1 cellular context compared by ENCODE assay signal in the genomic region with DNA sequence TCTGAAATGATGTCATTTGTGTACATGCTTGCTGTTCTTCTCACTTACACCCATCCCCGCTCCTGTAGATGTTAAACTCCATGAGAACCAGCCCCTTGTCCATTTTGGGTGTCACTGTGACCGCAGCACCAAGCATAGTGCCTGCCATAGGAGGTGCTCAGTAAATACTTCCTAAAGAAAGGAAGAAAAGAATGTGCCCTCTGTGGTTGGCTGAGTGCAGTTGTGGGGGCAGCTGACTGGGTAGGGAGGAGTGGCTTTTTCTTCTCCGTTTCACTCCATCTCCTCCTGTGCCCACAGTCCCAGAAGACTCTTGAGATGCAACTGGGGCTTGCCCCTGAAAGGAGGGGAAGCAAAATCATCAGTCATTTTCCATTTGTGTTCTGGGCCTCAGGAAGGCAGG.
TF ChIP-seq lines count a peak whose summit lies in the region.

No MANE protein-coding gene starts in this region.

TF ChIP-seq in GM12878, 131 proteins besides CTCF, POLR2A, EP300 and RAD21 (continued from another document and continues in another):
- TF ChIP-seq, protein P1, sequence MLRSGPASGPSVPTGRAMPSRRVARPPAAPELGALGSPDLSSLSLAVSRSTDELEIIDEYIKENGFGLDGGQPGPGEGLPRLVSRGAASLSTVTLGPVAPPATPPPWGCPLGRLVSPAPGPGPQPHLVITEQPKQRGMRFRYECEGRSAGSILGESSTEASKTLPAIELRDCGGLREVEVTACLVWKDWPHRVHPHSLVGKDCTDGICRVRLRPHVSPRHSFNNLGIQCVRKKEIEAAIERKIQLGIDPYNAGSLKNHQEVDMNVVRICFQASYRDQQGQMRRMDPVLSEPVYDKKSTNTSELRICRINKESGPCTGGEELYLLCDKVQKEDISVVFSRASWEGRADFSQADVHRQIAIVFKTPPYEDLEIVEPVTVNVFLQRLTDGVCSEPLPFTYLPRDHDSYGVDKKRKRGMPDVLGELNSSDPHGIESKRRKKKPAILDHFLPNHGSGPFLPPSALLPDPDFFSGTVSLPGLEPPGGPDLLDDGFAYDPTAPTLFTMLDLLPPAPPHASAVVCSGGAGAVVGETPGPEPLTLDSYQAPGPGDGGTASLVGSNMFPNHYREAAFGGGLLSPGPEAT (IDR thresholded peaks at IDR 0.05; ENCODE audit: low read depth) = 0 out of 2 replicates have a peak, but pooled peaks have one; percentile 24
- no peak for TF ChIP-seq CHD2 (IDR thresholded peaks at IDR 0.05; ENCODE audit: borderline replicate concordance, low read depth, low read length)
- TF ChIP-seq, protein P2, sequence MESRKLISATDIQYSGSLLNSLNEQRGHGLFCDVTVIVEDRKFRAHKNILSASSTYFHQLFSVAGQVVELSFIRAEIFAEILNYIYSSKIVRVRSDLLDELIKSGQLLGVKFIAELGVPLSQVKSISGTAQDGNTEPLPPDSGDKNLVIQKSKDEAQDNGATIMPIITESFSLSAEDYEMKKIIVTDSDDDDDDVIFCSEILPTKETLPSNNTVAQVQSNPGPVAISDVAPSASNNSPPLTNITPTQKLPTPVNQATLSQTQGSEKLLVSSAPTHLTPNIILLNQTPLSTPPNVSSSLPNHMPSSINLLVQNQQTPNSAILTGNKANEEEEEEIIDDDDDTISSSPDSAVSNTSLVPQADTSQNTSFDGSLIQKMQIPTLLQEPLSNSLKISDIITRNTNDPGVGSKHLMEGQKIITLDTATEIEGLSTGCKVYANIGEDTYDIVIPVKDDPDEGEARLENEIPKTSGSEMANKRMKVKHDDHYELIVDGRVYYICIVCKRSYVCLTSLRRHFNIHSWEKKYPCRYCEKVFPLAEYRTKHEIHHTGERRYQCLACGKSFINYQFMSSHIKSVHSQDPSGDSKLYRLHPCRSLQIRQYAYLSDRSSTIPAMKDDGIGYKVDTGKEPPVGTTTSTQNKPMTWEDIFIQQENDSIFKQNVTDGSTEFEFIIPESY (IDR thresholded peaks at IDR 0.05) = no peak
- TF ChIP-seq ASH2L (IDR thresholded peaks at IDR 0.05; ENCODE audit: borderline replicate concordance, low read depth) = no peak
- TF ChIP-seq, protein P3, sequence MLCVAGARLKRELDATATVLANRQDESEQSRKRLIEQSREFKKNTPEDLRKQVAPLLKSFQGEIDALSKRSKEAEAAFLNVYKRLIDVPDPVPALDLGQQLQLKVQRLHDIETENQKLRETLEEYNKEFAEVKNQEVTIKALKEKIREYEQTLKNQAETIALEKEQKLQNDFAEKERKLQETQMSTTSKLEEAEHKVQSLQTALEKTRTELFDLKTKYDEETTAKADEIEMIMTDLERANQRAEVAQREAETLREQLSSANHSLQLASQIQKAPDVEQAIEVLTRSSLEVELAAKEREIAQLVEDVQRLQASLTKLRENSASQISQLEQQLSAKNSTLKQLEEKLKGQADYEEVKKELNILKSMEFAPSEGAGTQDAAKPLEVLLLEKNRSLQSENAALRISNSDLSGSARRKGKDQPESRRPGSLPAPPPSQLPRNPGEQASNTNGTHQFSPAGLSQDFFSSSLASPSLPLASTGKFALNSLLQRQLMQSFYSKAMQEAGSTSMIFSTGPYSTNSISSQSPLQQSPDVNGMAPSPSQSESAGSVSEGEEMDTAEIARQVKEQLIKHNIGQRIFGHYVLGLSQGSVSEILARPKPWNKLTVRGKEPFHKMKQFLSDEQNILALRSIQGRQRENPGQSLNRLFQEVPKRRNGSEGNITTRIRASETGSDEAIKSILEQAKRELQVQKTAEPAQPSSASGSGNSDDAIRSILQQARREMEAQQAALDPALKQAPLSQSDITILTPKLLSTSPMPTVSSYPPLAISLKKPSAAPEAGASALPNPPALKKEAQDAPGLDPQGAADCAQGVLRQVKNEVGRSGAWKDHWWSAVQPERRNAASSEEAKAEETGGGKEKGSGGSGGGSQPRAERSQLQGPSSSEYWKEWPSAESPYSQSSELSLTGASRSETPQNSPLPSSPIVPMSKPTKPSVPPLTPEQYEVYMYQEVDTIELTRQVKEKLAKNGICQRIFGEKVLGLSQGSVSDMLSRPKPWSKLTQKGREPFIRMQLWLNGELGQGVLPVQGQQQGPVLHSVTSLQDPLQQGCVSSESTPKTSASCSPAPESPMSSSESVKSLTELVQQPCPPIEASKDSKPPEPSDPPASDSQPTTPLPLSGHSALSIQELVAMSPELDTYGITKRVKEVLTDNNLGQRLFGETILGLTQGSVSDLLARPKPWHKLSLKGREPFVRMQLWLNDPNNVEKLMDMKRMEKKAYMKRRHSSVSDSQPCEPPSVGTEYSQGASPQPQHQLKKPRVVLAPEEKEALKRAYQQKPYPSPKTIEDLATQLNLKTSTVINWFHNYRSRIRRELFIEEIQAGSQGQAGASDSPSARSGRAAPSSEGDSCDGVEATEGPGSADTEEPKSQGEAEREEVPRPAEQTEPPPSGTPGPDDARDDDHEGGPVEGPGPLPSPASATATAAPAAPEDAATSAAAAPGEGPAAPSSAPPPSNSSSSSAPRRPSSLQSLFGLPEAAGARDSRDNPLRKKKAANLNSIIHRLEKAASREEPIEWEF (IDR thresholded peaks at IDR 0.05; ENCODE audit: insufficient replicate concordance, low read depth, low read length) = no peak
- TF ChIP-seq YBX1 (IDR thresholded peaks at IDR 0.05) = no peak
- TF ChIP-seq YY1 (IDR thresholded peaks at IDR 0.05; ENCODE audit: low read depth, low read length) = no peak
- 0 out of 2 replicates have a peak, but pooled peaks have one; percentile 29 for TF ChIP-seq DPF2 (IDR thresholded peaks at IDR 0.05)
- TF ChIP-seq CREM (IDR thresholded peaks at IDR 0.05; ENCODE audit: low read depth) = no peak
- TF ChIP-seq, protein P4, sequence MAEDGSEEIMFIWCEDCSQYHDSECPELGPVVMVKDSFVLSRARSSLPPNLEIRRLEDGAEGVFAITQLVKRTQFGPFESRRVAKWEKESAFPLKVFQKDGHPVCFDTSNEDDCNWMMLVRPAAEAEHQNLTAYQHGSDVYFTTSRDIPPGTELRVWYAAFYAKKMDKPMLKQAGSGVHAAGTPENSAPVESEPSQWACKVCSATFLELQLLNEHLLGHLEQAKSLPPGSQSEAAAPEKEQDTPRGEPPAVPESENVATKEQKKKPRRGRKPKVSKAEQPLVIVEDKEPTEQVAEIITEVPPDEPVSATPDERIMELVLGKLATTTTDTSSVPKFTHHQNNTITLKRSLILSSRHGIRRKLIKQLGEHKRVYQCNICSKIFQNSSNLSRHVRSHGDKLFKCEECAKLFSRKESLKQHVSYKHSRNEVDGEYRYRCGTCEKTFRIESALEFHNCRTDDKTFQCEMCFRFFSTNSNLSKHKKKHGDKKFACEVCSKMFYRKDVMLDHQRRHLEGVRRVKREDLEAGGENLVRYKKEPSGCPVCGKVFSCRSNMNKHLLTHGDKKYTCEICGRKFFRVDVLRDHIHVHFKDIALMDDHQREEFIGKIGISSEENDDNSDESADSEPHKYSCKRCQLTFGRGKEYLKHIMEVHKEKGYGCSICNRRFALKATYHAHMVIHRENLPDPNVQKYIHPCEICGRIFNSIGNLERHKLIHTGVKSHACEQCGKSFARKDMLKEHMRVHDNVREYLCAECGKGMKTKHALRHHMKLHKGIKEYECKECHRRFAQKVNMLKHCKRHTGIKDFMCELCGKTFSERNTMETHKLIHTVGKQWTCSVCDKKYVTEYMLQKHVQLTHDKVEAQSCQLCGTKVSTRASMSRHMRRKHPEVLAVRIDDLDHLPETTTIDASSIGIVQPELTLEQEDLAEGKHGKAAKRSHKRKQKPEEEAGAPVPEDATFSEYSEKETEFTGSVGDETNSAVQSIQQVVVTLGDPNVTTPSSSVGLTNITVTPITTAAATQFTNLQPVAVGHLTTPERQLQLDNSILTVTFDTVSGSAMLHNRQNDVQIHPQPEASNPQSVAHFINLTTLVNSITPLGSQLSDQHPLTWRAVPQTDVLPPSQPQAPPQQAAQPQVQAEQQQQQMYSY (CRISPR knock-in tag; IDR thresholded peaks at IDR 0.05) = no peak
- TF ChIP-seq KLF5 (IDR thresholded peaks at IDR 0.05; ENCODE audit: partially characterized antibody) = no peak
- TF ChIP-seq, protein P5, sequence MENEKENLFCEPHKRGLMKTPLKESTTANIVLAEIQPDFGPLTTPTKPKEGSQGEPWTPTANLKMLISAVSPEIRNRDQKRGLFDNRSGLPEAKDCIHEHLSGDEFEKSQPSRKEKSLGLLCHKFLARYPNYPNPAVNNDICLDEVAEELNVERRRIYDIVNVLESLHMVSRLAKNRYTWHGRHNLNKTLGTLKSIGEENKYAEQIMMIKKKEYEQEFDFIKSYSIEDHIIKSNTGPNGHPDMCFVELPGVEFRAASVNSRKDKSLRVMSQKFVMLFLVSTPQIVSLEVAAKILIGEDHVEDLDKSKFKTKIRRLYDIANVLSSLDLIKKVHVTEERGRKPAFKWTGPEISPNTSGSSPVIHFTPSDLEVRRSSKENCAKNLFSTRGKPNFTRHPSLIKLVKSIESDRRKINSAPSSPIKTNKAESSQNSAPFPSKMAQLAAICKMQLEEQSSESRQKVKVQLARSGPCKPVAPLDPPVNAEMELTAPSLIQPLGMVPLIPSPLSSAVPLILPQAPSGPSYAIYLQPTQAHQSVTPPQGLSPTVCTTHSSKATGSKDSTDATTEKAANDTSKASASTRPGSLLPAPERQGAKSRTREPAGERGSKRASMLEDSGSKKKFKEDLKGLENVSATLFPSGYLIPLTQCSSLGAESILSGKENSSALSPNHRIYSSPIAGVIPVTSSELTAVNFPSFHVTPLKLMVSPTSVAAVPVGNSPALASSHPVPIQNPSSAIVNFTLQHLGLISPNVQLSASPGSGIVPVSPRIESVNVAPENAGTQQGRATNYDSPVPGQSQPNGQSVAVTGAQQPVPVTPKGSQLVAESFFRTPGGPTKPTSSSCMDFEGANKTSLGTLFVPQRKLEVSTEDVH (IDR thresholded peaks at IDR 0.05; ENCODE audit: low read depth, partially characterized antibody) = no peak
- TF ChIP-seq, protein P6, sequence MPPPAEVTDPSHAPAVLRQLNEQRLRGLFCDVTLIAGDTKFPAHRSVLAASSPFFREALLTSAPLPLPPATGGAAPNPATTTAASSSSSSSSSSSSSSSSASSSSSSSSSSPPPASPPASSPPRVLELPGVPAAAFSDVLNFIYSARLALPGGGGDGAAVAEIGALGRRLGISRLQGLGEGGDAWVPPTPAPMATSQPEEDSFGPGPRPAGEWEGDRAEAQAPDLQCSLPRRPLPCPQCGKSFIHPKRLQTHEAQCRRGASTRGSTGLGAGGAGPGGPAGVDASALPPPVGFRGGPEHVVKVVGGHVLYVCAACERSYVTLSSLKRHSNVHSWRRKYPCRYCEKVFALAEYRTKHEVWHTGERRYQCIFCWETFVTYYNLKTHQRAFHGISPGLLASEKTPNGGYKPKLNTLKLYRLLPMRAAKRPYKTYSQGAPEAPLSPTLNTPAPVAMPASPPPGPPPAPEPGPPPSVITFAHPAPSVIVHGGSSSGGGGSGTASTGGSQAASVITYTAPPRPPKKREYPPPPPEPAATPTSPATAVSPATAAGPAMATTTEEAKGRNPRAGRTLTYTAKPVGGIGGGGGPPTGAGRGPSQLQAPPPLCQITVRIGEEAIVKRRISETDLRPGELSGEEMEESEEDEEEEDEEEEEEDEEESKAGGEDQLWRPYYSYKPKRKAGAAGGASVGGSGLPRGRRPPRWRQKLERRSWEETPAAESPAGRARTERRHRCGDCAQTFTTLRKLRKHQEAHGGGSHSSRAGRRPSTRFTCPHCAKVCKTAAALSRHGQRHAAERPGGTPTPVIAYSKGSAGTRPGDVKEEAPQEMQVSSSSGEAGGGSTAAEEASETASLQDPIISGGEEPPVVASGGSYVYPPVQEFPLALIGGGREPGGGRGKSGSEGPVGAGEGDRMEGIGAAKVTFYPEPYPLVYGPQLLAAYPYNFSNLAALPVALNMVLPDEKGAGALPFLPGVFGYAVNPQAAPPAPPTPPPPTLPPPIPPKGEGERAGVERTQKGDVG (CRISPR knock-in tag; IDR thresholded peaks at IDR 0.05) = no peak
- no peak for TF ChIP-seq CBX5 (IDR thresholded peaks at IDR 0.05; ENCODE audit: low read depth)
- TF ChIP-seq ZSCAN29 (IDR thresholded peaks at IDR 0.05) = no peak
- TF ChIP-seq, protein P7, sequence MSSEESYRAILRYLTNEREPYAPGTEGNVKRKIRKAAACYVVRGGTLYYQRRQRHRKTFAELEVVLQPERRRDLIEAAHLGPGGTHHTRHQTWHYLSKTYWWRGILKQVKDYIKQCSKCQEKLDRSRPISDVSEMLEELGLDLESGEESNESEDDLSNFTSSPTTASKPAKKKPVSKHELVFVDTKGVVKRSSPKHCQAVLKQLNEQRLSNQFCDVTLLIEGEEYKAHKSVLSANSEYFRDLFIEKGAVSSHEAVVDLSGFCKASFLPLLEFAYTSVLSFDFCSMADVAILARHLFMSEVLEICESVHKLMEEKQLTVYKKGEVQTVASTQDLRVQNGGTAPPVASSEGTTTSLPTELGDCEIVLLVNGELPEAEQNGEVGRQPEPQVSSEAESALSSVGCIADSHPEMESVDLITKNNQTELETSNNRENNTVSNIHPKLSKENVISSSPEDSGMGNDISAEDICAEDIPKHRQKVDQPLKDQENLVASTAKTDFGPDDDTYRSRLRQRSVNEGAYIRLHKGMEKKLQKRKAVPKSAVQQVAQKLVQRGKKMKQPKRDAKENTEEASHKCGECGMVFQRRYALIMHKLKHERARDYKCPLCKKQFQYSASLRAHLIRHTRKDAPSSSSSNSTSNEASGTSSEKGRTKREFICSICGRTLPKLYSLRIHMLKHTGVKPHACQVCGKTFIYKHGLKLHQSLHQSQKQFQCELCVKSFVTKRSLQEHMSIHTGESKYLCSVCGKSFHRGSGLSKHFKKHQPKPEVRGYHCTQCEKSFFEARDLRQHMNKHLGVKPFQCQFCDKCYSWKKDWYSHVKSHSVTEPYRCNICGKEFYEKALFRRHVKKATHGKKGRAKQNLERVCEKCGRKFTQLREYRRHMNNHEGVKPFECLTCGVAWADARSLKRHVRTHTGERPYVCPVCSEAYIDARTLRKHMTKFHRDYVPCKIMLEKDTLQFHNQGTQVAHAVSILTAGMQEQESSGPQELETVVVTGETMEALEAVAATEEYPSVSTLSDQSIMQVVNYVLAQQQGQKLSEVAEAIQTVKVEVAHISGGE (CRISPR knock-in tag; IDR thresholded peaks at IDR 0.05) = no peak
- TF ChIP-seq ZNF384 (IDR thresholded peaks at IDR 0.05; ENCODE audit: borderline replicate concordance, low read depth, low read length) = no peak
- no peak for TF ChIP-seq NFIC (IDR thresholded peaks at IDR 0.05; ENCODE audit: low read depth, low read length)
- TF ChIP-seq MTA3 (IDR thresholded peaks at IDR 0.05; ENCODE audit: borderline replicate concordance, low read length) = no peak
- no peak for TF ChIP-seq ZNF217 (IDR thresholded peaks at IDR 0.05)
- TF ChIP-seq MYB (IDR thresholded peaks at IDR 0.05; ENCODE audit: borderline replicate concordance, low read depth, low read length) = no peak
- TF ChIP-seq WRNIP1 (IDR thresholded peaks at IDR 0.05; ENCODE audit: borderline replicate concordance, low read depth, low read length) = no peak
- TF ChIP-seq PAX8 (IDR thresholded peaks at IDR 0.05) = no peak
- TF ChIP-seq CBFB (IDR thresholded peaks at IDR 0.05; ENCODE audit: low read depth) = no peak
- TF ChIP-seq, protein P8, sequence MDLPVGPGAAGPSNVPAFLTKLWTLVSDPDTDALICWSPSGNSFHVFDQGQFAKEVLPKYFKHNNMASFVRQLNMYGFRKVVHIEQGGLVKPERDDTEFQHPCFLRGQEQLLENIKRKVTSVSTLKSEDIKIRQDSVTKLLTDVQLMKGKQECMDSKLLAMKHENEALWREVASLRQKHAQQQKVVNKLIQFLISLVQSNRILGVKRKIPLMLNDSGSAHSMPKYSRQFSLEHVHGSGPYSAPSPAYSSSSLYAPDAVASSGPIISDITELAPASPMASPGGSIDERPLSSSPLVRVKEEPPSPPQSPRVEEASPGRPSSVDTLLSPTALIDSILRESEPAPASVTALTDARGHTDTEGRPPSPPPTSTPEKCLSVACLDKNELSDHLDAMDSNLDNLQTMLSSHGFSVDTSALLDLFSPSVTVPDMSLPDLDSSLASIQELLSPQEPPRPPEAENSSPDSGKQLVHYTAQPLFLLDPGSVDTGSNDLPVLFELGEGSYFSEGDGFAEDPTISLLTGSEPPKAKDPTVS (IDR thresholded peaks at IDR 0.05; ENCODE audit: low read depth, low read length) = no peak
- no peak for TF ChIP-seq ZZZ3 (IDR thresholded peaks at IDR 0.05; ENCODE audit: control insufficient read depth, insufficient read length, low read depth)
- TF ChIP-seq IRF4 (IDR thresholded peaks at IDR 0.05; ENCODE audit: low read depth, low read length) = no peak
- TF ChIP-seq RAD51 (IDR thresholded peaks at IDR 0.05) = no peak; the same call in 1 of the 2 replicates
- no peak for TF ChIP-seq ETV6 (conservative IDR thresholded peaks at IDR 0.05 in 1 of 2, IDR thresholded peaks at IDR 0.05 in 1 of 2; ENCODE audit: borderline replicate concordance in 1 of 2, low read depth in 1 of 2)
